Comparison of ENCODE assay signal across 8 cellular contexts in the genomic region with DNA sequence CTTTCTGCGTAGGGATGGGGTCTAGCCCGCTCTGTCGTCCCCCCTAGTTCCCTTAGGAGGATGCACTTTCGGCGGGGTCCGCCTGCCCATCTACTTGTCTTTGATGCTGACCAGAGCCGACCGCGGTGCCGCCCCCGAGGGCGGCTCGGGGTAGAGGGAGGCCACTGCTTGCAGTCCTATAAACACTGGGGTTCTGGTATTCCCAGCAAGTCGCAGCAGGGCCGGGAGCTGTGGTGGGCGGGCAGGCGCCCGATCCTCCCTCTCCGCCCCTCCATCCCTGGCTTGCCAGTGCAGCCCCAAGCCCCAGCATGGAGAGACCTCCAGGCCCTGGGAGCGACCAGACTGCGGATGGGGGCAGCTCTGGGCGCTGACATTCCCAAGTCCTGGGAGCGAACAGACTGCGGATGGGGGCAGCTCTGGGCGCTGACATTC. TPM values are rescaled to one million over a fixed set of nuclear protein-coding genes. Genes with fewer than 3 reads are reported as not detected.
DNase-seq lines count a peak whose midpoint lies in the region; ATAC-seq and TF ChIP-seq lines count a peak whose summit lies in the region.

No MANE protein-coding gene starts in this region.

- no peak for DNase-seq in CD8-positive, alpha-beta T cell
- DNase-seq in colonic mucosa (peak; percentile 35), naive B cell (no peak), H4 (ENCODE audit: low spot score) (no peak), COLO829 (ENCODE audit: low spot score) (no peak)

- no peaks in the 10 kb centered on the region for H3K36me3 ChIP-seq in CD8-positive, alpha-beta T cell (ENCODE audit: insufficient read depth, low read length)
- H3K36me3 ChIP-seq in KMS-11 (ENCODE audit: insufficient read depth) (no peaks in the 10 kb centered on the region), colonic mucosa (no peaks in the 10 kb centered on the region)

- H3K4me1 Mint-ChIP-seq in CD8-positive, alpha-beta T cell (ENCODE audit: low read depth) = peaks cover 22% of the 10 kb centered on the region
- H3K4me1 Mint-ChIP-seq in naive B cell = peaks cover 65 to 77% (median 76%) of the 10 kb centered on the region in 3 donors

- no peaks in the 10 kb centered on the region for H3K27me3 ChIP-seq in CD8-positive, alpha-beta T cell (ENCODE audit: insufficient read depth, low read length)
- H3K27me3 ChIP-seq in KMS-11 (ENCODE audit: insufficient read depth, low read depth) (no peaks in the 10 kb centered on the region), colonic mucosa (no peaks in the 10 kb centered on the region)

- peaks cover 23% of the 10 kb centered on the region for H3K79me2 ChIP-seq in KMS-11 (ENCODE audit: insufficient read depth, low read depth)

- peak overlapping the region; percentile 88 for H3K4me3 Mint-ChIP-seq in CD8-positive, alpha-beta T cell
- peak overlapping the region; percentile 94 to 99 (median 98) for H3K4me3 Mint-ChIP-seq in naive B cell

- H3K27me3 Mint-ChIP-seq in CD8-positive, alpha-beta T cell (ENCODE audit: low read depth) = no peaks in the 10 kb centered on the region
- H3K27me3 Mint-ChIP-seq in naive B cell = no peaks in the 10 kb centered on the region

- H3K27ac ChIP-seq in CD8-positive, alpha-beta T cell (ENCODE audit: low read depth, low read length) = peak overlapping the region; percentile 60
- H3K27ac ChIP-seq in KMS-11 (no peak overlapping the region), colonic mucosa (peak overlapping the region; percentile 81)

- intact Hi-C loops in CD8-positive, alpha-beta T cell (cut with DNase I, micrococcal nuclease) = loop anchor here (1.0 to 2.0 kb wide), 6 partner anchors 17 to 100 kb away; a partner anchor contains a TSS
- intact Hi-C loops in colonic mucosa (cut with DNase I) = no loop called here

- H3K4me2 ChIP-seq in KMS-11 = peak overlapping the region; percentile 97

- H3K9me3 ChIP-seq in CD8-positive, alpha-beta T cell (ENCODE audit: low read length) = no peaks in the 10 kb centered on the region
- H3K9me3 ChIP-seq in colonic mucosa = no peaks in the 10 kb centered on the region

- no peaks in the 10 kb centered on the region for H4K20me1 ChIP-seq in KMS-11 (ENCODE audit: insufficient read depth)

- peaks cover 7% of the 10 kb centered on the region for H3K36me3 Mint-ChIP-seq in CD8-positive, alpha-beta T cell
- H3K36me3 Mint-ChIP-seq in naive B cell = peaks cover 0 to 7% of the 10 kb centered on the region in 2 donors

- POLR2A ChIA-PET in CD8-positive, alpha-beta T cell (lab: Charles Lee) = interaction anchor here (0.6 to 4.8 kb wide), 6 partner anchors 9 to 99 kb away, joined by 3 to 56 read pairs (median 8); a partner anchor contains a TSS

- H3K4me3 ChIP-seq in CD8-positive, alpha-beta T cell (ENCODE audit: low read depth, low read length) = peak overlapping the region; percentile 79
- no peak overlapping the region for H3K4me3 ChIP-seq in KMS-11 (IDR thresholded peaks at IDR 0.05; ENCODE audit: insufficient read depth, low read depth, low read length)
- peak overlapping the region; percentile 93 for H3K4me3 ChIP-seq in colonic mucosa

- no peaks in the 10 kb centered on the region for H3K9me3 Mint-ChIP-seq in CD8-positive, alpha-beta T cell
- H3K9me3 Mint-ChIP-seq in naive B cell = no peaks in the 10 kb centered on the region

- H3K4me1 ChIP-seq in CD8-positive, alpha-beta T cell (ENCODE audit: insufficient read depth, low read length) = peaks cover 21% of the 10 kb centered on the region
- peaks cover 24% of the 10 kb centered on the region for H3K4me1 ChIP-seq in KMS-11 (ENCODE audit: low read depth, poor library complexity, severe bottlenecking)
- H3K4me1 ChIP-seq in colonic mucosa = peaks cover 16% of the 10 kb centered on the region

- H2AFZ ChIP-seq in KMS-11 (ENCODE audit: low read depth) = no peak overlapping the region

- peak overlapping the region; percentile 76 for H3K27ac Mint-ChIP-seq in CD8-positive, alpha-beta T cell
- H3K27ac Mint-ChIP-seq in naive B cell = peak overlapping the region in 3 of 6 donors; percentile 36 to 92 (median 82)

- TF ChIP-seq CTCF in CD8-positive, alpha-beta T cell (IDR thresholded peaks at IDR 0.05) = no peak
- TF ChIP-seq CTCF in KMS-11 (conservative IDR thresholded peaks at IDR 0.05; ENCODE audit: low read depth, low read length) = no peak
- TF ChIP-seq CTCF in colonic mucosa (IDR thresholded peaks at IDR 0.05) = no peak

- CTCF ChIA-PET in CD8-positive, alpha-beta T cell (lab: Charles Lee) = interaction anchor here (0.8 to 3.9 kb wide), 6 partner anchors 9 to 61 kb away, joined by 3 to 22 read pairs (median 4); no protein-coding TSS in a partner anchor

- no peak for ATAC-seq in CD8-positive, alpha-beta T cell
- ATAC-seq in naive B cell (ENCODE audit: low read depth in 2 of 2) = no peak
- ATAC-seq in HG02981 (IDR thresholded peaks at IDR 0.05; ENCODE audit: unreplicated experiment) = no peak
- ATAC-seq in GM21737 (IDR thresholded peaks at IDR 0.05; ENCODE audit: unreplicated experiment) = no peak

- H3K9ac ChIP-seq in KMS-11 (peak overlapping the region; percentile 59; the same call in 1 of the 2 replicates), colonic mucosa (ENCODE audit: low read depth in 2 of 2, low read length in 2 of 2) (peak overlapping the region; percentile 89 to 97)

RNA-seq across cellular contexts. Expression of a gene that starts 0.8 kb away (rescaled TPM):
- 10 to 100 TPM in 1 of 2 experiments, 1 to 10 TPM in 1; 7.5 to 12.3 TPM for total RNA-seq in CD8-positive, alpha-beta T cell
- 100 to 1,000 TPM; 102 to 141 TPM for total RNA-seq in colonic mucosa
- polyA plus RNA-seq in naive B cell (ENCODE audit: low read depth in 6 of 6) = 100 to 1,000 TPM in 4 of 6 donors, 10 to 100 TPM in 2; 96.8 to 172 (median 103) TPM
- 13.5 and 18.9 TPM in 2 replicates for total RNA-seq in H4 (2014; rRNA removed; shearing (Covaris generic))

RNA-seq across cellular contexts. Expression of a gene that starts 31.8 kb away (rescaled TPM):
- total RNA-seq in CD8-positive, alpha-beta T cell = 100 to 1,000 TPM; 251 to 268 TPM
- 100 to 1,000 TPM; 212 to 216 TPM for total RNA-seq in colonic mucosa
- polyA plus RNA-seq in naive B cell (ENCODE audit: low read depth in 6 of 6) = 100 to 1,000 TPM; 204 to 259 (median 235) TPM
- total RNA-seq in H4 (2014; rRNA removed; shearing (Covaris generic)) = 36.7 and 39.0 TPM in 2 replicates

RNA-seq across cellular contexts. Expression of a gene that starts 32.0 kb away (rescaled TPM):
- total RNA-seq in CD8-positive, alpha-beta T cell = 1 to 10 TPM; 4.4 to 7.1 TPM
- total RNA-seq in colonic mucosa = 10 to 100 TPM; 14.4 to 18.6 TPM
- 1 to 10 TPM in 4 of 6 donors, under 1 TPM in 2; 0.70 to 2.1 (median 1.3) TPM for polyA plus RNA-seq in naive B cell (ENCODE audit: low read depth in 6 of 6)
- 3.1 and 3.6 TPM in 2 replicates for total RNA-seq in H4 (2014; rRNA removed; shearing (Covaris generic))

RNA-seq across cellular contexts. Expression of a gene that starts 47.4 kb away (rescaled TPM):
- 1 to 10 TPM in 1 of 2 experiments, under 1 TPM in 1; 0.28 to 1.1 TPM for total RNA-seq in CD8-positive, alpha-beta T cell
- 1 to 10 TPM in 1 of 2 donors, under 1 TPM in 1; 0.35 to 1.2 TPM for total RNA-seq in colonic mucosa
- 1 to 10 TPM in 1 of 6 donors, under 1 TPM in 3, not detected in 2; 0.11 to 1.4 (median 0.34) TPM for polyA plus RNA-seq in naive B cell (ENCODE audit: low read depth in 6 of 6)
- total RNA-seq in H4 (2014; rRNA removed; shearing (Covaris generic)) = 0.06 TPM in 1 of 2 replicates, not detected in the other
